In genomic region chr6:44554901-44555300, GRCh38 we compare ENCODE assay signal across 18 cellular contexts.
"Had no signal": no experiment of that assay in that cellular context is flagged by ENCODE, and none has a peak within 500 bp of the region (broad histone marks: within the 10 kb centered on the region; RNA-seq: fewer than 3 reads in every experiment).

No MANE protein-coding gene starts in this region.

- H3K36me3 ChIP-seq: breast epithelium had no signal

- ATAC-seq: activated CD8-positive, alpha-beta memory T cell treated with anti-CD3 and anti-CD28 coated beads, Interleukin-2, amount 10 ng/mL, durations not matched to agents 7 days and 5 days; PC-3; WTC11 had no signal

- H3K4me3 ChIP-seq: breast epithelium had no signal

- H3K27ac ChIP-seq: breast epithelium had no signal

- H3K27me3 ChIP-seq: breast epithelium had no signal

- DNase-seq: activated CD4-positive, alpha-beta T cell treated with anti-CD3 and anti-CD28 coated beads for 48 hours; activated CD4-positive, alpha-beta T cell treated with anti-CD3 and anti-CD28 coated beads, Interleukin-2, amount 50 U/mL, for 4 hours; activated CD4-positive, CD25-positive, alpha-beta regulatory T cell treated with anti-CD3 and anti-CD28 coated beads, Interleukin-2, amount 50 U/mL, for 72 hours; activated CD8-positive, alpha-beta memory T cell treated with anti-CD3 and anti-CD28 coated beads, Interleukin-2, amount 10 ng/mL, durations not matched to agents 7 days and 5 days; activated effector memory CD4-positive, alpha-beta T cell treated with Interleukin-2 at 50 U/mL for 16 hours; activated naive CD4-positive, alpha-beta T cell; activated T-cell treated with anti-CD3 and anti-CD28 coated beads, Interleukin-2, amount 50 U/mL, for 24 hours; Karpas-422; MM.1S; NCI-H1105; NCI-H1436; NCI-H1694 treated with DMSO at 0.1 percent for 48 hours; NCI-H2029 treated with DMSO at 0.1 percent for 48 hours; NCI-H510A treated with DMSO at 0.1 percent for 48 hours; PC-3; SHP77 treated with DMSO at 0.1 percent for 48 hours had no signal

- H3K9me3 ChIP-seq: breast epithelium had no signal
